13 cellular contexts compared by ENCODE assay signal in genomic region chr9:124698265-124698664, GRCh38.
A peak's percentile ranks its signal among the peaks of the same experiment; 100 is the strongest.
DNase-seq lines count a peak whose midpoint lies in the region; ATAC-seq, FAIRE-seq and TF ChIP-seq lines count a peak whose summit lies in the region.
"Had no signal": no experiment of that assay in that cellular context is flagged by ENCODE, and none has a peak within 500 bp of the region (broad histone marks: within the 10 kb centered on the region; RNA-seq: fewer than 3 reads in every experiment).

No MANE protein-coding gene starts in this region.

- H3K4me1 Mint-ChIP-seq in naive thymus-derived CD8-positive, alpha-beta T cell, result no peaks in the 10 kb centered on the region
- H3K4me1 Mint-ChIP-seq: activated B cell treated with CpG ODN at 0.5 μM for 24 hours; activated naive CD8-positive, alpha-beta T cell treated with anti-CD3 and anti-CD28 coated beads, Interleukin-2, amount 50 U/mL, for 24 hours had no signal

- H3K36me3 ChIP-seq in K562 (ENCODE audit: control insufficient read depth, insufficient read depth, low read length) (no peaks in the 10 kb centered on the region; the same call in 2 of the 3 replicates), testis (ENCODE audit: low read depth, missing control alignments) (no peaks in the 10 kb centered on the region)

- H3K9me1 ChIP-seq in K562 (ENCODE audit: control insufficient read depth, insufficient read depth, low read length), result no peaks in the 10 kb centered on the region

- H2AFZ ChIP-seq in K562 (ENCODE audit: low read depth, low read length), result no peak overlapping the region

- H3K36me3 Mint-ChIP-seq in naive thymus-derived CD8-positive, alpha-beta T cell, result no peaks in the 10 kb centered on the region
- H3K36me3 Mint-ChIP-seq: naive thymus-derived CD4-positive, alpha-beta T cell had no signal

- WGBS in K562 (ENCODE audit: insufficient coverage, low coverage, missing lambda C conversion rate), result 4% methylated on average over 6 of the region's 6 CpGs
- WGBS in testis, 2 donors, result 23 to 54% methylated on average over 6 of the region's 6 CpGs

- intact Hi-C loops in K562 (cut with micrococcal nuclease), result loop anchor here (2.0 kb wide), 1 partner anchor 39 kb away; no protein-coding TSS in a partner anchor
- intact Hi-C loops in testis (cut with DNase I; ENCODE audit: low total_unique reads), result no loop called here

- peak overlapping the region; percentile 4; the same call in 1 of the 3 replicates for H3K27ac ChIP-seq in K562 (ENCODE audit: extremely low read depth, low read depth, low read length)
- no peak overlapping the region for H3K27ac ChIP-seq in testis
- H3K27ac ChIP-seq: skin epidermis had no signal

- in situ Hi-C loops in K562 (cut with MboI), result no loop called here

- no peaks in the 10 kb centered on the region for H3K27me3 ChIP-seq in K562 (ENCODE audit: control insufficient read depth in 2 of 2, insufficient read depth in 2 of 2, low read length in 2 of 2)
- H3K27me3 ChIP-seq in testis, result no peaks in the 10 kb centered on the region

- TF ChIP-seq CTCF in K562 (IDR thresholded peaks at IDR 0.05 in 2 of 3, conservative IDR thresholded peaks at IDR 0.05 in 1 of 3; ENCODE audit: insufficient read depth in 2 of 3, low read depth in 1 of 3, low read length in 3 of 3), result no peak
- TF ChIP-seq CTCF in testis (IDR thresholded peaks at IDR 0.05), result no peak

- POLR2A ChIA-PET in K562 (lab: Yijun Ruan, JAX), result no interaction called here
- POLR2A ChIA-PET in naive thymus-derived CD8-positive, alpha-beta T cell (lab: Charles Lee), result no interaction called here

- BruUV-seq in K562 (replicated peaks; lab: Mats Ljungman, UMichigan), result no TSS peak

- H4K20me1 ChIP-seq in K562 (replicated peaks; ENCODE audit: control insufficient read depth, insufficient read depth, low read length), result no peaks in the 10 kb centered on the region; the same call in 1 of the 2 replicates

- peak; percentile 77 for FAIRE-seq in K562 (lab: Jason Lieb, UNC)

- no peak overlapping the region for H3K27ac Mint-ChIP-seq in naive thymus-derived CD8-positive, alpha-beta T cell
- H3K27ac Mint-ChIP-seq: activated B cell treated with CpG ODN at 0.5 μM for 24 hours; activated naive CD8-positive, alpha-beta T cell treated with anti-CD3 and anti-CD28 coated beads, Interleukin-2, amount 50 U/mL, for 24 hours; naive thymus-derived CD4-positive, alpha-beta T cell had no signal

- no peak for TF ChIP-seq RAD21 in K562 (CRISPR knock-in tag; conservative IDR thresholded peaks at IDR 0.05 in 1 of 2, IDR thresholded peaks at IDR 0.05 in 1 of 2)

- H3K9ac ChIP-seq in K562 (ENCODE audit: insufficient read depth in 1 of 2, low read depth in 2 of 2, low read length in 2 of 2), result no peak overlapping the region

- H3K4me3 ChIP-seq in K562, result no peak overlapping the region
- H3K4me3 ChIP-seq in testis, result no peak overlapping the region
- H3K4me3 ChIP-seq: skin epidermis had no signal

- H3K4me1 ChIP-seq in K562 (replicated peaks in 1 of 2; ENCODE audit: control insufficient read depth in 2 of 2, insufficient read depth in 2 of 2, low read length in 2 of 2) (peaks cover 7 to 14% of the 10 kb centered on the region in 2 experiments; a peak in 4 of 5 replicates), testis (no peaks in the 10 kb centered on the region)

- ATAC-seq in K562, result peak; percentile 83
- no peak for ATAC-seq in naive thymus-derived CD8-positive, alpha-beta T cell
- ATAC-seq: activated naive CD8-positive, alpha-beta T cell treated with anti-CD3 and anti-CD28 coated beads, Interleukin-2, amount 50 U/mL, for 24 hours; naive thymus-derived CD4-positive, alpha-beta T cell had no signal

- 0 out of 2 replicates have a peak overlapping the region, but pooled peaks have one; percentile 33 for H3K4me2 ChIP-seq in K562 (ENCODE audit: insufficient read depth, low read length)

- no peak overlapping the region for H3K4me3 Mint-ChIP-seq in naive thymus-derived CD8-positive, alpha-beta T cell
- H3K4me3 Mint-ChIP-seq: activated B cell treated with CpG ODN at 0.5 μM for 24 hours; activated naive CD8-positive, alpha-beta T cell treated with anti-CD3 and anti-CD28 coated beads, Interleukin-2, amount 50 U/mL, for 24 hours; naive thymus-derived CD4-positive, alpha-beta T cell had no signal

- TF ChIP-seq POLR2A in K562 (conservative IDR thresholded peaks at IDR 0.05) (no peak), testis (IDR thresholded peaks at IDR 0.05) (no peak)

- peaks cover 8% of the 10 kb centered on the region; the same call in 1 of the 3 replicates for H3K79me2 ChIP-seq in K562 (ENCODE audit: control insufficient read depth, insufficient read depth, low read length)

- no peaks in the 10 kb centered on the region for H3K9me3 Mint-ChIP-seq in naive thymus-derived CD8-positive, alpha-beta T cell
- H3K9me3 Mint-ChIP-seq: activated B cell treated with CpG ODN at 0.5 μM for 24 hours; activated naive CD8-positive, alpha-beta T cell treated with anti-CD3 and anti-CD28 coated beads, Interleukin-2, amount 50 U/mL, for 24 hours; naive thymus-derived CD4-positive, alpha-beta T cell had no signal

- DNase-seq in M059J (ENCODE audit: low read depth) (peak; percentile 85), K562 (ENCODE audit: extremely low read depth in 1 of 4, low spot score in 3 of 4) (peak in 2 of 4 experiments; percentile 40 to 63), kidney glomerular epithelial cell (lab: John Stamatoyannopoulos, UW) (peak; percentile 75), testis (peak; percentile 65), putamen (ENCODE audit: low spot score) (no peak), NCI-H2029 treated with DMSO at 0.1 percent for 48 hours (lab: John Stamatoyannopoulos, UW) (no peak)
- no peak for DNase-seq in naive thymus-derived CD8-positive, alpha-beta T cell
- DNase-seq: activated B cell treated with CpG ODN at 0.5 μM for 24 hours; activated naive CD8-positive, alpha-beta T cell treated with anti-CD3 and anti-CD28 coated beads, Interleukin-2, amount 50 U/mL, for 24 hours; HCEC 1CT; islet precursor cell; naive thymus-derived CD4-positive, alpha-beta T cell had no signal

- no peak for TF ChIP-seq EP300 in K562 (IDR thresholded peaks at IDR 0.05; ENCODE audit: low read length)

- CTCF ChIA-PET in K562 (lab: Yijun Ruan, JAX; ENCODE audit: low intra/inter-chr PET ratio), result interaction anchor here (0.6 kb wide), 1 partner anchor 60 kb away, joined by 3 read pairs; no protein-coding TSS in a partner anchor

- H3K9me3 ChIP-seq in K562 (replicated peaks; ENCODE audit: control insufficient read depth, insufficient read depth, low read depth, low read length) (no peaks in the 10 kb centered on the region), testis (no peaks in the 10 kb centered on the region)

- H3K27me3 Mint-ChIP-seq in naive thymus-derived CD8-positive, alpha-beta T cell, result no peaks in the 10 kb centered on the region
- H3K27me3 Mint-ChIP-seq: activated B cell treated with CpG ODN at 0.5 μM for 24 hours; activated naive CD8-positive, alpha-beta T cell treated with anti-CD3 and anti-CD28 coated beads, Interleukin-2, amount 50 U/mL, for 24 hours had no signal

TF ChIP-seq in K562, 482 proteins besides CTCF, POLR2A, EP300 and RAD21 (continues in another document):
- TF ChIP-seq SIN3B (IDR thresholded peaks at IDR 0.05; ENCODE audit: low read depth), result no peak
- TF ChIP-seq MYC (IDR thresholded peaks at IDR 0.05; ENCODE audit: low read depth, low read length), result no peak
- no peak for TF ChIP-seq MYC (CRISPR knock-in tag; IDR thresholded peaks at IDR 0.05; ENCODE audit: borderline replicate concordance, low read depth)
- no peak for TF ChIP-seq TCF7L2 (IDR thresholded peaks at IDR 0.05; ENCODE audit: low read depth, low read length)
- TF ChIP-seq SIN3A (IDR thresholded peaks at IDR 0.05; ENCODE audit: borderline replicate concordance in 2 of 2, control insufficient read depth in 1 of 2, low read depth in 2 of 2, low read length in 2 of 2), result no peak
- TF ChIP-seq, protein P1, sequence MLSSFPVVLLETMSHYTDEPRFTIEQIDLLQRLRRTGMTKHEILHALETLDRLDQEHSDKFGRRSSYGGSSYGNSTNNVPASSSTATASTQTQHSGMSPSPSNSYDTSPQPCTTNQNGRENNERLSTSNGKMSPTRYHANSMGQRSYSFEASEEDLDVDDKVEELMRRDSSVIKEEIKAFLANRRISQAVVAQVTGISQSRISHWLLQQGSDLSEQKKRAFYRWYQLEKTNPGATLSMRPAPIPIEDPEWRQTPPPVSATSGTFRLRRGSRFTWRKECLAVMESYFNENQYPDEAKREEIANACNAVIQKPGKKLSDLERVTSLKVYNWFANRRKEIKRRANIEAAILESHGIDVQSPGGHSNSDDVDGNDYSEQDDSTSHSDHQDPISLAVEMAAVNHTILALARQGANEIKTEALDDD (IDR thresholded peaks at IDR 0.05), result 0 out of 2 replicates have a peak, but pooled peaks have one; percentile 25
- TF ChIP-seq RBM22 (IDR thresholded peaks at IDR 0.05; ENCODE audit: low read depth, low read length, poor library complexity, severe bottlenecking), result no peak
- TF ChIP-seq, protein P2, sequence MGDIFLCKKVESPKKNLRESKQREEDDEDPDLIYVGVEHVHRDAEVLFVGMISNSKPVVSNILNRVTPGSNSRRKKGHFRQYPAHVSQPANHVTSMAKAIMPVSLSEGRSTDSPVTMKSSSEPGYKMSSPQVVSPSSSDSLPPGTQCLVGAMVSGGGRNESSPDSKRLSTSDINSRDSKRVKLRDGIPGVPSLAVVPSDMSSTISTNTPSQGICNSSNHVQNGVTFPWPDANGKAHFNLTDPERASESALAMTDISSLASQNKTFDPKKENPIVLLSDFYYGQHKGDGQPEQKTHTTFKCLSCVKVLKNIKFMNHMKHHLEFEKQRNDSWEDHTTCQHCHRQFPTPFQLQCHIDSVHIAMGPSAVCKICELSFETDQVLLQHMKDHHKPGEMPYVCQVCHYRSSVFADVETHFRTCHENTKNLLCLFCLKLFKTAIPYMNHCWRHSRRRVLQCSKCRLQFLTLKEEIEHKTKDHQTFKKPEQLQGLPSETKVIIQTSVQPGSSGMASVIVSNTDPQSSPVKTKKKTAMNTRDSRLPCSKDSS (IDR thresholded peaks at IDR 0.05; ENCODE audit: low read depth, partially characterized antibody), result no peak
- no peak for TF ChIP-seq ZFPM2 (CRISPR knock-in tag; IDR thresholded peaks at IDR 0.05)
- TF ChIP-seq CAMTA2 (CRISPR knock-in tag; conservative IDR thresholded peaks at IDR 0.05), result no peak
- TF ChIP-seq MAX (CRISPR knock-in tag; IDR thresholded peaks at IDR 0.05), result no peak
- TF ChIP-seq NFE2 (IDR thresholded peaks at IDR 0.05; ENCODE audit: low read depth), result 0 out of 2 replicates have a peak, but pooled peaks have one; percentile 5
- no peak for TF ChIP-seq ATF1 (CRISPR knock-in tag; IDR thresholded peaks at IDR 0.05)
- TF ChIP-seq ATF1 (tag; IDR thresholded peaks at IDR 0.05), result no peak
- 0 out of 2 replicates have a peak, but pooled peaks have one; percentile 34 for TF ChIP-seq ZNF175 (CRISPR knock-in tag; IDR thresholded peaks at IDR 0.05; ENCODE audit: low read depth)

Comparison
In these comparisons a context has a peak if more than half of its experiments do, and no peak if none do; other contexts are left out.
1. DNase-seq: peak in M059J (single experiment), kidney glomerular epithelial cell (single experiment) and testis (single experiment); none in naive thymus-derived CD8-positive, alpha-beta T cell (0 of 10), putamen (single experiment) and NCI-H2029 treated with DMSO at 0.1 percent for 48 hours (single experiment).